26 cellular contexts compared by ENCODE assay signal in the genomic region with DNA sequence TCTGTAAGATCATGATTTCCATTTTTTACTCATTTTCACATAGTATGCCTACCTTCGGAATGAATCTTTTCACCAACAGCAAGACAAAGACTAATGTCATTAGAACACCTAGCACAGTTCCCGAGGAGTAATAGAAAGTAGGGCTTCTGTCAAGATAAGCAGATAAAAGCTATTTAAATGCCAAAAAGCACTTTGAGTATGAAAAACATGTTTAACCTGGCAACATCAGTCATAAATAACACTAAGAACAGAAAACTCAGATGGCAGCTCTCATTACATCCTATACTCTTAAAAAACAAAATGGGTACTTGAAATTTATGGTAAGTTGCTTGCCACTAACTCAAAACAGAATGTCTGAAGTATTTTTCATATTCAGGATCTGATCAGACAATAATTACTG. TPM values are rescaled to one million over a fixed set of nuclear protein-coding genes. Genes with fewer than 3 reads are reported as not detected.
A peak's percentile ranks its signal among the peaks of the same experiment; 100 is the strongest.
DNase-seq lines count a peak whose midpoint lies in the region; ATAC-seq and TF ChIP-seq lines count a peak whose summit lies in the region.
"Had no signal": no experiment of that assay in that cellular context is flagged by ENCODE, and none has a peak within 500 bp of the region (broad histone marks: within the 10 kb centered on the region; RNA-seq: fewer than 3 reads in every experiment).

No MANE protein-coding gene starts in this region.

- no peaks in the 10 kb centered on the region for H3K9me3 Mint-ChIP-seq in activated naive CD8-positive, alpha-beta T cell (ENCODE audit: low read depth)
- H3K9me3 Mint-ChIP-seq in activated naive CD8-positive, alpha-beta T cell treated with anti-CD3 and anti-CD28 coated beads, Interleukin-2, amount 50 U/mL, for 24 hours, result no peaks in the 10 kb centered on the region
- H3K9me3 Mint-ChIP-seq in mesothelial cell of epicardium, result no peaks in the 10 kb centered on the region
- H3K9me3 Mint-ChIP-seq in CD14-positive monocyte, result peaks cover 0 to 2% (median 0%) of the 10 kb centered on the region in 7 donors
- H3K9me3 Mint-ChIP-seq: CD4-positive, alpha-beta memory T cell; CD4-positive, CD25-positive, alpha-beta regulatory T cell; CD8-positive, alpha-beta memory T cell had no signal

- ATAC-seq in SK-N-SH treated with all-trans-retinoic acid at 6 μM for 48 hours, result no peak
- no peak for ATAC-seq in activated naive CD8-positive, alpha-beta T cell treated with anti-CD3 and anti-CD28 coated beads, Interleukin-2, amount 50 U/mL, for 24 hours
- ATAC-seq: A549, GM12878 had no signal

- H3K4me3 Mint-ChIP-seq in activated naive CD8-positive, alpha-beta T cell, result no peak overlapping the region
- no peak overlapping the region for H3K4me3 Mint-ChIP-seq in activated naive CD8-positive, alpha-beta T cell treated with anti-CD3 and anti-CD28 coated beads, Interleukin-2, amount 50 U/mL, for 24 hours
- H3K4me3 Mint-ChIP-seq in mesothelial cell of epicardium (no peak overlapping the region), CD14-positive monocyte (no peak overlapping the region)
- H3K4me3 Mint-ChIP-seq: B cell; CD4-positive, alpha-beta memory T cell; CD4-positive, CD25-positive, alpha-beta regulatory T cell; CD8-positive, alpha-beta memory T cell had no signal

- POLR2A ChIA-PET in SK-N-SH (lab: Yijun Ruan, JAX), result no interaction called here

- WGBS in SK-N-SH (ENCODE audit: low lambda C conversion rate), result 94% methylated on average over 2 of the region's 2 CpGs

- peaks cover 6% of the 10 kb centered on the region for H3K36me3 Mint-ChIP-seq in activated naive CD8-positive, alpha-beta T cell
- peaks cover 21% of the 10 kb centered on the region for H3K36me3 Mint-ChIP-seq in activated naive CD8-positive, alpha-beta T cell treated with anti-CD3 and anti-CD28 coated beads, Interleukin-2, amount 50 U/mL, for 24 hours (ENCODE audit: low read depth)
- H3K36me3 Mint-ChIP-seq in mesothelial cell of epicardium (peaks cover 20% of the 10 kb centered on the region), CD14-positive monocyte (peaks cover 17 to 26% of the 10 kb centered on the region in 2 donors)

- TF ChIP-seq RAD21 in SK-N-SH (IDR thresholded peaks at IDR 0.05; ENCODE audit: low read length), result no peak

- H3K27me3 ChIP-seq in SK-N-SH (ENCODE audit: insufficient read depth), result no peaks in the 10 kb centered on the region
- H3K27me3 ChIP-seq: BLaER1 treated with 17β-estradiol and CSF1 and Interleukin-3, amounts not matched to agents 10 nM and 100 nM had no signal

- H3K4me3 ChIP-seq in SK-N-SH (ENCODE audit: low read depth in 2 of 2, low read length in 1 of 2), result no peak overlapping the region
- H3K4me3 ChIP-seq: A549; BLaER1 treated with 17β-estradiol and CSF1 and Interleukin-3, amounts not matched to agents 10 nM and 100 nM; GM12878 had no signal

- H3K9me2 ChIP-seq in SK-N-SH, result no peaks in the 10 kb centered on the region

- H3K79me2 ChIP-seq in SK-N-SH (ENCODE audit: insufficient read depth), result no peaks in the 10 kb centered on the region

- CTCF ChIA-PET in SK-N-SH (lab: Yijun Ruan, JAX), result interaction anchor here (1.0 to 1.8 kb wide), 4 partner anchors 9 to 287 kb away, joined by 3 to 4 read pairs (median 3); no protein-coding TSS in a partner anchor

- peak; percentile 12 for DNase-seq in NCI-H2107 treated with DMSO at 0.1 percent for 48 hours (lab: John Stamatoyannopoulos, UW; ENCODE audit: unreplicated experiment)
- no peak for DNase-seq in NCI-H2107 (lab: John Stamatoyannopoulos, UW)
- no peak for DNase-seq in SK-N-SH
- DNase-seq in activated naive CD8-positive, alpha-beta T cell treated with anti-CD3 and anti-CD28 coated beads, Interleukin-2, amount 50 U/mL, for 24 hours, result no peak
- no peak for DNase-seq in mesothelial cell of epicardium (ENCODE audit: low spot score in 2 of 2, unreplicated experiment in 2 of 2)
- DNase-seq in CD14-positive monocyte (ENCODE audit: low spot score), result no peak
- DNase-seq: AML-193; CD4-positive, alpha-beta memory T cell; CD4-positive, CD25-positive, alpha-beta regulatory T cell; CD8-positive, alpha-beta memory T cell; COR-L47; DMS 273 treated with DMSO at 0.1 percent for 48 hours; DMS153; DMS53; DMS79; DND-41; EL; GDM1 had no signal

- TF ChIP-seq EP300 in SK-N-SH (IDR thresholded peaks at IDR 0.05; ENCODE audit: borderline replicate concordance in 1 of 2, low read depth in 1 of 2, low read length in 1 of 2), result no peak

- no peaks in the 10 kb centered on the region for H3F3A ChIP-seq in SK-N-SH (replicated peaks; ENCODE audit: insufficient read depth)

- H3K4me1 ChIP-seq in SK-N-SH (ENCODE audit: control insufficient read depth in 1 of 2, insufficient read depth in 2 of 2, low read depth in 1 of 2, low read length in 1 of 2), result no peaks in the 10 kb centered on the region
- H3K4me1 ChIP-seq: A549 had no signal

- H3K4me1 Mint-ChIP-seq in activated naive CD8-positive, alpha-beta T cell (ENCODE audit: low read depth), result peaks cover 67% of the 10 kb centered on the region
- peaks cover 37% of the 10 kb centered on the region for H3K4me1 Mint-ChIP-seq in activated naive CD8-positive, alpha-beta T cell treated with anti-CD3 and anti-CD28 coated beads, Interleukin-2, amount 50 U/mL, for 24 hours
- H3K4me1 Mint-ChIP-seq in mesothelial cell of epicardium, result peaks cover 15% of the 10 kb centered on the region
- peaks cover 17% of the 10 kb centered on the region for H3K4me1 Mint-ChIP-seq in CD14-positive monocyte

- H3K27ac Mint-ChIP-seq in activated naive CD8-positive, alpha-beta T cell, result peak overlapping the region; percentile 8
- H3K27ac Mint-ChIP-seq in activated naive CD8-positive, alpha-beta T cell treated with anti-CD3 and anti-CD28 coated beads, Interleukin-2, amount 50 U/mL, for 24 hours, result no peak overlapping the region
- peak overlapping the region; percentile 27 for H3K27ac Mint-ChIP-seq in mesothelial cell of epicardium
- H3K27ac Mint-ChIP-seq in CD14-positive monocyte, result no peak overlapping the region
- H3K27ac Mint-ChIP-seq: B cell had no signal

- H4K20me1 ChIP-seq in SK-N-SH (ENCODE audit: insufficient read depth), result no peaks in the 10 kb centered on the region

- H2AFZ ChIP-seq in SK-N-SH (ENCODE audit: low read depth), result no peak overlapping the region

- peaks cover 0 to 8% of the 10 kb centered on the region in 2 experiments for H3K36me3 ChIP-seq in SK-N-SH (replicated peaks in 1 of 2; ENCODE audit: control insufficient read depth in 1 of 2, insufficient read depth in 2 of 2, low read length in 1 of 2)

- intact Hi-C loops in CD14-positive monocyte (cut with micrococcal nuclease), result no loop called here

- H3K9me3 ChIP-seq in SK-N-SH, result no peaks in the 10 kb centered on the region
- H3K9me3 ChIP-seq: A549; BLaER1 treated with 17β-estradiol and CSF1 and Interleukin-3, amounts not matched to agents 10 nM and 100 nM had no signal

- no peak overlapping the region for H3K4me2 ChIP-seq in SK-N-SH
- H3K4me2 ChIP-seq: A549 had no signal

- H3K27me3 Mint-ChIP-seq in activated naive CD8-positive, alpha-beta T cell, result no peaks in the 10 kb centered on the region
- H3K27me3 Mint-ChIP-seq in activated naive CD8-positive, alpha-beta T cell treated with anti-CD3 and anti-CD28 coated beads, Interleukin-2, amount 50 U/mL, for 24 hours, result no peaks in the 10 kb centered on the region
- no peaks in the 10 kb centered on the region for H3K27me3 Mint-ChIP-seq in mesothelial cell of epicardium (ENCODE audit: low read depth)
- H3K27me3 Mint-ChIP-seq in CD14-positive monocyte (ENCODE audit: low read depth in 3 of 3), result peaks cover 0 to 6% (median 6%) of the 10 kb centered on the region in 3 donors
- H3K27me3 Mint-ChIP-seq: B cell; CD4-positive, alpha-beta memory T cell; CD4-positive, CD25-positive, alpha-beta regulatory T cell had no signal

- H3K9ac ChIP-seq in SK-N-SH, result no peak overlapping the region
- H3K9ac ChIP-seq: BLaER1 treated with 17β-estradiol and CSF1 and Interleukin-3, amounts not matched to agents 10 nM and 100 nM had no signal

- no peak overlapping the region for H3K27ac ChIP-seq in SK-N-SH (ENCODE audit: low read depth in 2 of 2, low read length in 1 of 2)
- H3K27ac ChIP-seq: 22Rv1; A549; BLaER1 treated with 17β-estradiol and CSF1 and Interleukin-3, amounts not matched to agents 10 nM and 100 nM; C4-2B had no signal

- TF ChIP-seq CTCF in SK-N-SH (IDR thresholded peaks at IDR 0.05), result no peak
- no peak for TF ChIP-seq CTCF in mesothelial cell of epicardium (IDR thresholded peaks at IDR 0.05; ENCODE audit: unreplicated experiment)
- TF ChIP-seq CTCF in CD14-positive monocyte (IDR thresholded peaks at IDR 0.05), result no peak

TF ChIP-seq in SK-N-SH treated with all-trans-retinoic acid at 6 μM for 48 hours, 23 proteins besides CTCF, POLR2A, EP300 and RAD21:
- peak; percentile 89 for TF ChIP-seq ISL1 (CRISPR knock-in tag; IDR thresholded peaks at IDR 0.05)
- no peak for TF ChIP-seq OSR1 (CRISPR knock-in tag; IDR thresholded peaks at IDR 0.05)
- no peak for TF ChIP-seq ZNF70 (CRISPR knock-in tag; IDR thresholded peaks at IDR 0.05)
- TF ChIP-seq ZFP3 (CRISPR knock-in tag; IDR thresholded peaks at IDR 0.05), result no peak
- no peak for TF ChIP-seq TCF4 (CRISPR knock-in tag; IDR thresholded peaks at IDR 0.05; ENCODE audit: borderline replicate concordance)
- TF ChIP-seq ZC3H10 (CRISPR knock-in tag; IDR thresholded peaks at IDR 0.05), result no peak
- TF ChIP-seq ZFP30 (CRISPR knock-in tag; IDR thresholded peaks at IDR 0.05), result no peak
- no peak for TF ChIP-seq GLIS3 (CRISPR knock-in tag; IDR thresholded peaks at IDR 0.05)
- TF ChIP-seq RARB (CRISPR knock-in tag; IDR thresholded peaks at IDR 0.05), result no peak

TF ChIP-seq in SK-N-SH, 30 proteins besides CTCF, POLR2A, EP300 and RAD21:
- TF ChIP-seq MXI1 (IDR thresholded peaks at IDR 0.05; ENCODE audit: low read depth, low read length) (no peak), NRF1 (IDR thresholded peaks at IDR 0.05; ENCODE audit: low read depth, low read length) (no peak), FOXM1 (IDR thresholded peaks at IDR 0.05; ENCODE audit: low read depth) (no peak), JUND (IDR thresholded peaks at IDR 0.05) (no peak)

RNA-seq across cellular contexts. Expression of a gene that starts 17.1 kb away (rescaled TPM):
- polyA plus RNA-seq in SK-N-SH (2012; rRNA removed) (1.8 and 2.0 TPM in 2 replicates), CD14-positive monocyte (1 to 10 TPM; 1.5 to 2.5 TPM)
- polyA plus RNA-seq in SK-N-SH (2012; cell fraction: cytosol; rRNA removed), result 1.8 and 3.0 TPM in 2 replicates
- 0.39 and 0.77 TPM in 2 replicates for polyA plus RNA-seq in SK-N-SH (2012; cell fraction: nucleus; rRNA removed)
- total RNA-seq in mesothelial cell of epicardium, result 17.6 to 21.1 TPM (median 18.9 TPM) in 3 replicates

Comparison
In these comparisons a context has a peak if more than half of its experiments do, and no peak if none do; other contexts are left out.
1. H3K27ac Mint-ChIP-seq: peak in activated naive CD8-positive, alpha-beta T cell (single experiment) and mesothelial cell of epicardium (single experiment); none in activated naive CD8-positive, alpha-beta T cell treated with anti-CD3 and anti-CD28 coated beads, Interleukin-2, amount 50 U/mL, for 24 hours (single experiment) and CD14-positive monocyte (0 of 7).